Comparison of ENCODE assay signal across 26 cellular contexts in genomic region chr2:132654968-132655367, GRCh38. TPM values are rescaled to one million over a fixed set of nuclear protein-coding genes. Genes with fewer than 3 reads are reported as not detected.
"Had no signal": no experiment of that assay in that cellular context is flagged by ENCODE, and none has a peak within 500 bp of the region (broad histone marks: within the 10 kb centered on the region; RNA-seq: fewer than 3 reads in every experiment).

No MANE protein-coding gene starts in this region.

- H3K4me2 ChIP-seq: hepatocyte had no signal

- DNase-seq: cortex of kidney; dorsolateral prefrontal cortex; effector CD8-positive, alpha-beta T cell; foreskin melanocyte; head of caudate nucleus; left colon; left ventricle myocardium superior; mesendoderm; naive B cell; occipital lobe; pancreas; right cardiac atrium; small intestine; stimulated activated CD4-positive, alpha-beta T cell treated with anti-CD3 and anti-CD28 coated beads, Interleukin-2, amount 100 ng/mL, for 48 hours; stimulated activated CD8-positive, alpha-beta memory T cell treated with anti-CD3 and anti-CD28 coated beads, Interleukin-4, amount 100 ng/mL, for 48 hours; stimulated activated naive CD8-positive, alpha-beta T cell treated with anti-CD3 and anti-CD28 coated beads, Interleukin-15, Interleukin-2, amounts not matched to agents 100 U/mL and 50 U/mL, for 24 hours; thyroid gland; uterus had no signal

- H3K4me3 Mint-ChIP-seq: naive B cell; nephron; stimulated activated effector memory CD8-positive, alpha-beta T cell treated with anti-CD3 and anti-CD28 coated beads, Interleukin-12 subunit alpha, Interleukin-12 subunit beta, amount 100 ng/mL, for 72 hours; type B pancreatic cell had no signal

- H3K27me3 ChIP-seq: hepatocyte, pancreas, suprapubic skin, thyroid gland, uterus had no signal

- H3K36me3 ChIP-seq: pancreas, suprapubic skin, thyroid gland, uterus had no signal

- H3K27ac ChIP-seq: hepatocyte, pancreas, suprapubic skin, thyroid gland, uterus had no signal

- H3K4me1 Mint-ChIP-seq: naive B cell; stimulated activated effector memory CD8-positive, alpha-beta T cell treated with anti-CD3 and anti-CD28 coated beads, Interleukin-12 subunit alpha, Interleukin-12 subunit beta, amount 100 ng/mL, for 72 hours had no signal

- H3K4me3 ChIP-seq: dorsolateral prefrontal cortex, hepatocyte, lung, pancreas, suprapubic skin, thyroid gland, uterus had no signal

- ATAC-seq: left colon; left ventricle myocardium superior; pancreas; right cardiac atrium; stimulated activated effector memory CD8-positive, alpha-beta T cell treated with anti-CD3 and anti-CD28 coated beads, Interleukin-12 subunit alpha, Interleukin-12 subunit beta, amount 100 ng/mL, for 72 hours; stimulated activated naive CD8-positive, alpha-beta T cell treated with anti-CD3 and anti-CD28 coated beads, Interleukin-15, Interleukin-2, amounts not matched to agents 100 U/mL and 50 U/mL, for 24 hours had no signal

- H3K9me3 ChIP-seq: pancreas, suprapubic skin, thyroid gland, uterus had no signal

- H3K27ac Mint-ChIP-seq: naive B cell; progenitor cell of endocrine pancreas; stimulated activated effector memory CD8-positive, alpha-beta T cell treated with anti-CD3 and anti-CD28 coated beads, Interleukin-12 subunit alpha, Interleukin-12 subunit beta, amount 100 ng/mL, for 72 hours; type B pancreatic cell had no signal

- H3K79me2 ChIP-seq: hepatocyte had no signal

- H3K36me3 Mint-ChIP-seq: naive B cell; stimulated activated effector memory CD8-positive, alpha-beta T cell treated with anti-CD3 and anti-CD28 coated beads, Interleukin-12 subunit alpha, Interleukin-12 subunit beta, amount 100 ng/mL, for 72 hours had no signal

- FAIRE-seq: endometrium, pancreas, small intestine had no signal

- H2AFZ ChIP-seq: hepatocyte had no signal

- H3K4me1 ChIP-seq: pancreas, suprapubic skin, thyroid gland, uterus had no signal

- H3K9me3 Mint-ChIP-seq: nephron had no signal

RNA-seq across cellular contexts. Expression of gene LYPD1, which starts 15.0 kb away (rescaled TPM):
- total RNA-seq: left ventricle myocardium superior, right cardiac atrium had no signal
